8 cellular contexts compared by ENCODE assay signal in genomic region chr4:120977435-120977997, GRCh38. TPM values are rescaled to one million over a fixed set of nuclear protein-coding genes. Genes with fewer than 3 reads are reported as not detected.
DNase-seq lines count a peak whose midpoint lies in the region; ATAC-seq and TF ChIP-seq lines count a peak whose summit lies in the region.

No MANE protein-coding gene starts in this region.

- intact Hi-C loops in posterior vena cava (cut with DNase I): no loop called here

- TF ChIP-seq CTCF in fibroblast of mammary gland (conservative IDR thresholded peaks at IDR 0.05; ENCODE audit: control insufficient read depth, insufficient read depth, low read depth, low read length): peak; percentile 80

- no peak overlapping the region for H3K4me3 ChIP-seq in fibroblast of mammary gland (ENCODE audit: control insufficient read depth, low read depth, low read length)

- DNase-seq in COR-L47 (lab: John Stamatoyannopoulos, UW) (peak; percentile 14), RPMI8226 (peak; percentile 30), fibroblast of mammary gland (ENCODE audit: low read depth) (peak; percentile 71), smooth muscle cell of the brain vasculature (ENCODE audit: low read depth, low spot score) (peak; percentile 18), SHP77 (lab: John Stamatoyannopoulos, UW) (no peak), posterior vena cava (ENCODE audit: low spot score) (no peak)

- ATAC-seq in GM18873 (IDR thresholded peaks at IDR 0.05; ENCODE audit: low FRiP score, unreplicated experiment): peak; percentile 68
- ATAC-seq in HG03097 (IDR thresholded peaks at IDR 0.05; ENCODE audit: low FRiP score, unreplicated experiment): peak; percentile 57

RNA-seq across cellular contexts. Expression of gene PRDM5, which starts 55.0 kb away (rescaled TPM):
- 10 to 100 TPM; 16.3 to 19.4 TPM for total RNA-seq in posterior vena cava

Comparison
In these comparisons a context has a peak if more than half of its experiments do, and no peak if none do; other contexts are left out.
1. DNase-seq: peak in COR-L47 (single experiment), RPMI8226 (single experiment), fibroblast of mammary gland (single experiment) and smooth muscle cell of the brain vasculature (single experiment); none in SHP77 (0 of 2) and posterior vena cava (single experiment).